18 cellular contexts compared by ENCODE assay signal in genomic region chr4:189278559-189279165, GRCh38.
A peak's percentile ranks its signal among the peaks of the same experiment; 100 is the strongest.
DNase-seq lines count a peak whose midpoint lies in the region; ATAC-seq, FAIRE-seq and TF ChIP-seq lines count a peak whose summit lies in the region.
"Had no signal": no experiment of that assay in that cellular context is flagged by ENCODE, and none has a peak within 500 bp of the region (broad histone marks: within the 10 kb centered on the region; RNA-seq: fewer than 3 reads in every experiment).

No MANE protein-coding gene starts in this region.

- H3K4me2 ChIP-seq in astrocyte (ENCODE audit: low read length) = no peak overlapping the region
- H3K4me2 ChIP-seq in mesendoderm (ENCODE audit: low read length) = no peak overlapping the region
- H3K4me2 ChIP-seq: A549; BLaER1 treated with 17β-estradiol and CSF1 and Interleukin-3, amounts not matched to agents 10 nM and 100 nM had no signal

- no peak overlapping the region for H3K4me3 Mint-ChIP-seq in astrocyte (ENCODE audit: unreplicated experiment)
- H3K4me3 Mint-ChIP-seq: CD4-positive, CD25-positive, alpha-beta regulatory T cell had no signal

- no peak overlapping the region; the same call in 1 of the 2 replicates for H3K4me3 ChIP-seq in HEK293 (ENCODE audit: low read depth, low read length)
- no peak overlapping the region for H3K4me3 ChIP-seq in astrocyte (ENCODE audit: insufficient read depth, low read depth, low read length)
- H3K4me3 ChIP-seq in mesendoderm (ENCODE audit: low read length) = no peak overlapping the region
- H3K4me3 ChIP-seq: A549; BLaER1 treated with 17β-estradiol and CSF1 and Interleukin-3, amounts not matched to agents 10 nM and 100 nM; GM23248 had no signal

- peak overlapping the region; percentile 70 for H3K27ac Mint-ChIP-seq in astrocyte (ENCODE audit: unreplicated experiment)
- H3K27ac Mint-ChIP-seq: CD4-positive, CD25-positive, alpha-beta regulatory T cell; IgD-negative memory B cell had no signal

- no peaks in the 10 kb centered on the region for H3K27me3 Mint-ChIP-seq in astrocyte (ENCODE audit: low read depth, unreplicated experiment)
- H3K27me3 Mint-ChIP-seq: CD4-positive, CD25-positive, alpha-beta regulatory T cell; IgD-negative memory B cell had no signal

- H4K5ac ChIP-seq in mesendoderm (ENCODE audit: low read length) = no peak overlapping the region

- POLR2A ChIA-PET in HEK293 (lab: Yijun Ruan, JAX) = no interaction called here

- no peaks in the 10 kb centered on the region for H3K36me3 Mint-ChIP-seq in astrocyte (ENCODE audit: low read depth, unreplicated experiment)
- H3K36me3 Mint-ChIP-seq: CD4-positive, CD25-positive, alpha-beta regulatory T cell; IgD-negative memory B cell had no signal

- ATAC-seq in GM21390 (IDR thresholded peaks at IDR 0.05; ENCODE audit: unreplicated experiment) (no peak), GM21447 (IDR thresholded peaks at IDR 0.05; ENCODE audit: unreplicated experiment) (no peak)
- ATAC-seq: A549, HCT116 had no signal

- TF ChIP-seq CTCF in HEK293 (tag by site-specific recombination; IDR thresholded peaks at IDR 0.05) = no peak
- TF ChIP-seq CTCF in astrocyte (IDR thresholded peaks at IDR 0.05; ENCODE audit: insufficient read depth, low read depth, low read length) = no peak

- H2BK120ac ChIP-seq in mesendoderm (ENCODE audit: low read depth, low read length) = no peak overlapping the region

- peaks cover 4% of the 10 kb centered on the region for H3K9me3 Mint-ChIP-seq in astrocyte (ENCODE audit: unreplicated experiment)

- H3K4me1 Mint-ChIP-seq in astrocyte (ENCODE audit: low read depth, unreplicated experiment) = peaks cover 10% of the 10 kb centered on the region
- H3K4me1 Mint-ChIP-seq: CD4-positive, CD25-positive, alpha-beta regulatory T cell; IgD-negative memory B cell had no signal

- H3K4ac ChIP-seq in mesendoderm (ENCODE audit: low read depth, low read length) = no peak overlapping the region

- WGBS in mesendoderm (ENCODE audit: extremely low coverage, insufficient coverage, low lambda C conversion rate) = no CpG with 5 or more reads among the region's 4 CpGs

- H4K20me1 ChIP-seq in astrocyte (ENCODE audit: insufficient read depth, low read length) = no peaks in the 10 kb centered on the region
- H4K20me1 ChIP-seq: BLaER1 treated with 17β-estradiol and CSF1 and Interleukin-3, amounts not matched to agents 10 nM and 100 nM had no signal

- H2AFZ ChIP-seq in astrocyte (ENCODE audit: low read depth, low read length) = no peak overlapping the region
- H2AFZ ChIP-seq: GM23248 had no signal

- no peak overlapping the region for H2BK15ac ChIP-seq in mesendoderm (replicated peaks; ENCODE audit: low read depth)

- H2BK5ac ChIP-seq in mesendoderm (ENCODE audit: low read length) = no peak overlapping the region

- H3K27ac ChIP-seq in HEK293 (ENCODE audit: extremely low read depth, low read depth, low read length) = no peak overlapping the region
- no peak overlapping the region for H3K27ac ChIP-seq in astrocyte (ENCODE audit: low read depth, low read length)
- no peak overlapping the region for H3K27ac ChIP-seq in mesendoderm (ENCODE audit: low read depth, low read length)
- H3K27ac ChIP-seq: A549; BLaER1 treated with 17β-estradiol and CSF1 and Interleukin-3, amounts not matched to agents 10 nM and 100 nM; GM23248 had no signal

- H2AK5ac ChIP-seq in mesendoderm (ENCODE audit: low read length) = no peak overlapping the region

- no peak overlapping the region for H3K9ac ChIP-seq in astrocyte (ENCODE audit: low read length)
- H3K9ac ChIP-seq in mesendoderm (ENCODE audit: low read length) = no peak overlapping the region
- H3K9ac ChIP-seq: BLaER1 treated with 17β-estradiol and CSF1 and Interleukin-3, amounts not matched to agents 10 nM and 100 nM; GM23248 had no signal

- no peak overlapping the region for H3K23ac ChIP-seq in mesendoderm (ENCODE audit: low read length)

- DNase-seq in astrocyte (ENCODE audit: low read depth) = no peak
- peak; percentile 21 for DNase-seq in mesendoderm
- no peak for DNase-seq in DMS 273 (lab: John Stamatoyannopoulos, UW; ENCODE audit: unreplicated experiment)
- DNase-seq: Calu3; CD4-positive, CD25-positive, alpha-beta regulatory T cell; DMS79; GM23248; KG1 had no signal

- no peaks in the 10 kb centered on the region for H3K4me1 ChIP-seq in HEK293 (ENCODE audit: control insufficient read depth, insufficient read depth, low read length)
- H3K4me1 ChIP-seq in astrocyte (ENCODE audit: insufficient read depth, low read length) = no peaks in the 10 kb centered on the region
- H3K4me1 ChIP-seq in mesendoderm (ENCODE audit: control insufficient read depth, low read depth, low read length) = no peaks in the 10 kb centered on the region
- H3K4me1 ChIP-seq: A549; BLaER1 treated with 17β-estradiol and CSF1 and Interleukin-3, amounts not matched to agents 10 nM and 100 nM had no signal

- H3K18ac ChIP-seq in mesendoderm (ENCODE audit: low read length) = no peak overlapping the region

- H3K27me3 ChIP-seq in astrocyte (ENCODE audit: insufficient read depth, low read length) = no peaks in the 10 kb centered on the region
- no peaks in the 10 kb centered on the region for H3K27me3 ChIP-seq in mesendoderm (ENCODE audit: insufficient read depth, low read length, poor library complexity)
- H3K27me3 ChIP-seq: BLaER1 treated with 17β-estradiol and CSF1 and Interleukin-3, amounts not matched to agents 10 nM and 100 nM had no signal

- H3K36me3 ChIP-seq in HEK293 (ENCODE audit: control insufficient read depth in 2 of 2, insufficient read depth in 1 of 2, low read length in 2 of 2) (no peaks in the 10 kb centered on the region), astrocyte (ENCODE audit: insufficient read depth, low read length) (no peaks in the 10 kb centered on the region), mesendoderm (ENCODE audit: control insufficient read depth, insufficient read depth, low read length) (no peaks in the 10 kb centered on the region)
- H3K36me3 ChIP-seq: BLaER1 treated with 17β-estradiol and CSF1 and Interleukin-3, amounts not matched to agents 10 nM and 100 nM had no signal

- no peaks in the 10 kb centered on the region for H3K79me1 ChIP-seq in mesendoderm (ENCODE audit: low read length)

- no peaks in the 10 kb centered on the region for H3K79me2 ChIP-seq in astrocyte (ENCODE audit: insufficient read depth, low read length)
- no peaks in the 10 kb centered on the region for H3K79me2 ChIP-seq in mesendoderm (ENCODE audit: control insufficient read depth, insufficient read depth, low read length)

- no peak overlapping the region for H3K56ac ChIP-seq in mesendoderm (ENCODE audit: low read length)

- FAIRE-seq in astrocyte (lab: Jason Lieb, UNC) = no peak
- FAIRE-seq: G401.6, GM12891, H54 had no signal

- no peak overlapping the region for H4K8ac ChIP-seq in mesendoderm (ENCODE audit: low read depth, low read length)

- H3K9me3 ChIP-seq in HEK293 (ENCODE audit: control insufficient read depth, insufficient read depth, low read depth, low read length) (no peaks in the 10 kb centered on the region), astrocyte (ENCODE audit: insufficient read depth, low read depth, low read length) (peaks cover 8% of the 10 kb centered on the region)
- H3K9me3 ChIP-seq: A549; BLaER1 treated with 17β-estradiol and CSF1 and Interleukin-3, amounts not matched to agents 10 nM and 100 nM had no signal

- CTCF ChIA-PET in HEK293 (lab: Yijun Ruan, JAX) = interaction anchor here (0.7 kb wide), 1 partner anchor 16 kb away, joined by 3 read pairs; no protein-coding TSS in a partner anchor

TF ChIP-seq in HEK293, 187 proteins besides CTCF, POLR2A, EP300 and RAD21:
- peak; percentile 53 for TF ChIP-seq EGR2 (tag by site-specific recombination; IDR thresholded peaks at IDR 0.05; ENCODE audit: low read depth)
- TF ChIP-seq ZBTB7A (tag by site-specific recombination; IDR thresholded peaks at IDR 0.05; ENCODE audit: low read depth) = no peak
- TF ChIP-seq ZNF169 (tag by site-specific recombination; IDR thresholded peaks at IDR 0.05) = no peak
- peak; percentile 45 for TF ChIP-seq ZFHX2 (tag by site-specific recombination; conservative IDR thresholded peaks at IDR 0.05)
